In the genomic region with DNA sequence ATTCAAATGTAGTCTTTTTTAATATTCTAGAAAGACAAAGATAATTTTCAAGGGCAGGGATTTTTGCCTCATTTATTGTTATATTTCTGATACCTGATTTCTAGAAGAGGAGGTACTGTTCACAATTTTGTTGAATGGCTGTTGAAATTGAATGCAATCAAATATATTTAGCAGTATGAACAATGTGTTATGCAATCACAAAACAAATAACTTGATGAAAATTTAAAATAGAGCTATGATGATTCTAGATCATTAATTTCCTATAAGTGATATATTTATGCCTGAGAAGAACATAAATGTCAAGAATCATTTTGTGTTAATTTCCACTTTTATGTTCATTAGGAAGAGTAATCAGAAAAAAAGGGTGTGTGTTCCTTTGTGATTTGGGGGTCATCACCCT, we compare ENCODE assay signal across 29 cellular contexts.
"Had no signal": no experiment of that assay in that cellular context is flagged by ENCODE, and none has a peak within 500 bp of the region (broad histone marks: within the 10 kb centered on the region; RNA-seq: fewer than 3 reads in every experiment).

No MANE protein-coding gene starts in this region.

- H3K4me1 Mint-ChIP-seq: natural killer cell; nephron; neural progenitor cell; stimulated activated effector memory CD8-positive, alpha-beta T cell treated with anti-CD3 and anti-CD28 coated beads, Interleukin-12 subunit alpha, Interleukin-12 subunit beta, amount 100 ng/mL, for 72 hours had no signal

- H3K4me1 ChIP-seq: neural progenitor cell, parathyroid adenoma, psoas muscle, right lobe of liver, sigmoid colon, suprapubic skin, testis, tibial artery, transverse colon, upper lobe of right lung, uterus had no signal

- H3K4me3 Mint-ChIP-seq: natural killer cell; nephron; neural progenitor cell; stimulated activated effector memory CD8-positive, alpha-beta T cell treated with anti-CD3 and anti-CD28 coated beads, Interleukin-12 subunit alpha, Interleukin-12 subunit beta, amount 100 ng/mL, for 72 hours; stimulated activated naive B cell treated with anti-CD40 and anti-IgM and Interleukin-4, amounts not matched to agents 10 μg/mL and 1 μg/mL and 100 μg/mL, for 72 hours; stimulated activated naive CD8-positive, alpha-beta T cell treated with anti-CD3 and anti-CD28 coated beads, Interleukin-15, Interleukin-2, amounts not matched to agents 100 ng/mL and 50 ng/mL, for 24 hours; type B pancreatic cell had no signal

- ATAC-seq: natural killer cell; psoas muscle; right cardiac atrium; right lobe of liver; stimulated activated effector memory CD8-positive, alpha-beta T cell treated with anti-CD3 and anti-CD28 coated beads, Interleukin-12 subunit alpha, Interleukin-12 subunit beta, amount 100 ng/mL, for 72 hours; upper lobe of right lung had no signal

- H3K9me3 Mint-ChIP-seq: nephron, neural progenitor cell, type B pancreatic cell had no signal

- H2AFZ ChIP-seq: neural progenitor cell, parathyroid adenoma had no signal

- H3K27ac Mint-ChIP-seq: natural killer cell; nephron; neural progenitor cell; progenitor cell of endocrine pancreas; stimulated activated effector memory CD8-positive, alpha-beta T cell treated with anti-CD3 and anti-CD28 coated beads, Interleukin-12 subunit alpha, Interleukin-12 subunit beta, amount 100 ng/mL, for 72 hours; stimulated activated naive B cell treated with anti-CD40 and anti-IgM and Interleukin-4, amounts not matched to agents 10 μg/mL and 1 μg/mL and 100 μg/mL, for 72 hours; stimulated activated naive CD8-positive, alpha-beta T cell treated with anti-CD3 and anti-CD28 coated beads, Interleukin-15, Interleukin-2, amounts not matched to agents 100 ng/mL and 50 ng/mL, for 24 hours; type B pancreatic cell had no signal

- H3K9ac ChIP-seq: neural progenitor cell, parathyroid adenoma had no signal

- H3K4me3 ChIP-seq: neural progenitor cell, ovary, psoas muscle, right lobe of liver, sigmoid colon, suprapubic skin, testis, tibial artery, transverse colon, upper lobe of right lung, uterus had no signal

- H3K27me3 ChIP-seq: neural progenitor cell, ovary, right lobe of liver, sigmoid colon, suprapubic skin, testis, tibial artery, transverse colon, upper lobe of right lung, uterus had no signal

- H3K27ac ChIP-seq: neural progenitor cell, ovary, parathyroid adenoma, psoas muscle, right lobe of liver, sigmoid colon, suprapubic skin, testis, tibial artery, transverse colon, upper lobe of right lung, uterus had no signal

- DNase-seq: natural killer cell; occipital lobe; ovary; posterior cingulate gyrus; psoas muscle; right cardiac atrium; right lobe of liver; sigmoid colon; small intestine; stimulated activated CD4-positive, alpha-beta T cell treated with anti-CD3 and anti-CD28 coated beads, Interleukin-15, amount 100 ng/mL, for 24 hours; stimulated activated CD4-positive, alpha-beta T cell treated with anti-CD3 and anti-CD28 coated beads, Interleukin-2, amount 100 ng/mL, for 24 hours; stimulated activated CD4-positive, alpha-beta T cell treated with anti-CD3 and anti-CD28 coated beads, Interleukin-2, amount 100 ng/mL, for 48 hours; stimulated activated CD4-positive, alpha-beta T cell treated with anti-CD3 and anti-CD28 coated beads, Interleukin-4, amount 100 ng/mL, for 24 hours; stimulated activated naive CD4-positive, alpha-beta T cell treated with Interleukin-2 at 50 U/mL for 16 hours; substantia nigra; testis; tibial artery; transverse colon; upper lobe of right lung; uterus had no signal

- H3K79me2 ChIP-seq: parathyroid adenoma had no signal

- H3K27me3 Mint-ChIP-seq: progenitor cell of endocrine pancreas; stimulated activated naive CD8-positive, alpha-beta T cell treated with anti-CD3 and anti-CD28 coated beads, Interleukin-15, Interleukin-2, amounts not matched to agents 100 ng/mL and 50 ng/mL, for 24 hours; type B pancreatic cell had no signal

- H3K9me3 ChIP-seq: ovary, psoas muscle, sigmoid colon, suprapubic skin, testis, tibial artery, transverse colon, upper lobe of right lung, uterus had no signal

- H3K4me2 ChIP-seq: neural progenitor cell had no signal

- H3K36me3 ChIP-seq: neural progenitor cell, ovary, right lobe of liver, sigmoid colon, suprapubic skin, tibial artery, transverse colon, upper lobe of right lung, uterus had no signal
